Comparison of ENCODE assay signal across 29 cellular contexts in the genomic region with DNA sequence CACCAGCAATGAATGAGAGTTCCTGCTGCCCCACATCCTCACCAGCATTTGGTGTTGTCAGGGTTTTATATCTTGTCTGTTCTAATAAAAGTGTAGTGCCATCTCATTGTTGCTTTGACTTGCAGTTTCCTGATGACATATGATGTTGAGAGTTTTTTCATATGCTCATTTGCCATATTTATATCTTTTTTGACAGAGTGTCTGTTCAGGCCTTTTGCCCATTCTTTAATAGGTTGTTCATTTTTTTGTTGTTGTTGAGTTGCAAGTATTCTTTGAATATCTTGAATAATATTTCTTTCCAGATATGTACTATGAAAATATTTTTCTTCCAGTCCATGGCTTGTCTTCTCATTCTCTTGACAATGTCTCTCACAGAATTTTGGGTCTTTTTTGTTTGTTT.
DNase-seq lines count a peak whose midpoint lies in the region; ATAC-seq and TF ChIP-seq lines count a peak whose summit lies in the region.
"Had no signal": no experiment of that assay in that cellular context is flagged by ENCODE, and none has a peak within 500 bp of the region (broad histone marks: within the 10 kb centered on the region; RNA-seq: fewer than 3 reads in every experiment).

No MANE protein-coding gene starts in this region.

- ATAC-seq in HG02798 (IDR thresholded peaks at IDR 0.05; ENCODE audit: poor library complexity, unreplicated experiment) = no peak
- ATAC-seq: A549; CD8-positive, alpha-beta T cell had no signal

- H3K27ac ChIP-seq in HEK293 (ENCODE audit: extremely low read depth, low read depth, low read length) = no peak overlapping the region
- H3K27ac ChIP-seq in MM.1S (ENCODE audit: low read length) = no peak overlapping the region
- H3K27ac ChIP-seq: 22Rv1; BLaER1; BLaER1 treated with 17β-estradiol and CSF1 and Interleukin-3, amounts not matched to agents 10 nM and 100 nM; C4-2B had no signal

- CTCF ChIA-PET in HEK293 (lab: Yijun Ruan, JAX) = no interaction called here

- H3K79me2 ChIP-seq in MM.1S (ENCODE audit: low read length) = no peaks in the 10 kb centered on the region

- peaks cover 10% of the 10 kb centered on the region for H3F3A ChIP-seq in MM.1S (ENCODE audit: insufficient read depth, low read length)

- H3K4me2 ChIP-seq in MM.1S (ENCODE audit: low read depth, low read length) = 0 out of 2 replicates have a peak overlapping the region, but pooled peaks have one; percentile 29
- H3K4me2 ChIP-seq: A549; BLaER1; BLaER1 treated with 17β-estradiol and CSF1 and Interleukin-3, amounts not matched to agents 10 nM and 100 nM had no signal

- no peaks in the 10 kb centered on the region for H3K36me3 ChIP-seq in HEK293 (ENCODE audit: control insufficient read depth in 2 of 2, insufficient read depth in 1 of 2, low read length in 2 of 2)
- no peaks in the 10 kb centered on the region for H3K36me3 ChIP-seq in MM.1S (replicated peaks; ENCODE audit: insufficient read depth, low read length)
- H3K36me3 ChIP-seq: BE2C; BLaER1; BLaER1 treated with 17β-estradiol and CSF1 and Interleukin-3, amounts not matched to agents 10 nM and 100 nM had no signal

- H3K9me3 ChIP-seq in HEK293 (ENCODE audit: control insufficient read depth, insufficient read depth, low read depth, low read length) = no peaks in the 10 kb centered on the region; the same call in 1 of the 2 replicates
- no peaks in the 10 kb centered on the region for H3K9me3 ChIP-seq in MM.1S (replicated peaks; ENCODE audit: insufficient read depth, low read length)
- H3K9me3 ChIP-seq: BE2C had no signal

- H2AFZ ChIP-seq in MM.1S (ENCODE audit: low read length) = no peak overlapping the region

- no peaks in the 10 kb centered on the region for H4K20me1 ChIP-seq in MM.1S (ENCODE audit: insufficient read depth, low read length)
- H4K20me1 ChIP-seq: BLaER1; BLaER1 treated with 17β-estradiol and CSF1 and Interleukin-3, amounts not matched to agents 10 nM and 100 nM had no signal

- no peak for DNase-seq in MM.1S
- DNase-seq in retina = no peak
- DNase-seq: 8988T; ACHN; AML-193; BE2C; C1 segment of cervical spinal cord; Caco-2; Calu3; CD4-positive, alpha-beta memory T cell; CD4-positive, alpha-beta T cell; CD4-positive, CD25-positive, alpha-beta regulatory T cell; CD8-positive, alpha-beta memory T cell; CD8-positive, alpha-beta T cell; COR-L47; DMS 273 treated with DMSO at 0.1 percent for 48 hours; DMS153; DMS53; DMS79; DMS79 treated with DMSO at 0.1 percent for 48 hours; DND-41; EL had no signal

- no peak overlapping the region for H3K9ac ChIP-seq in MM.1S (ENCODE audit: low read length)
- H3K9ac ChIP-seq: BLaER1; BLaER1 treated with 17β-estradiol and CSF1 and Interleukin-3, amounts not matched to agents 10 nM and 100 nM had no signal

- H3K27me3 ChIP-seq in MM.1S (replicated peaks; ENCODE audit: insufficient read depth, low read length) = no peaks in the 10 kb centered on the region
- H3K27me3 ChIP-seq: BE2C; BLaER1; BLaER1 treated with 17β-estradiol and CSF1 and Interleukin-3, amounts not matched to agents 10 nM and 100 nM had no signal

- POLR2A ChIA-PET in HEK293 (lab: Yijun Ruan, JAX) = no interaction called here

- TF ChIP-seq CTCF in HEK293 (tag by site-specific recombination; IDR thresholded peaks at IDR 0.05) (no peak), MM.1S (IDR thresholded peaks at IDR 0.05; ENCODE audit: low read length) (no peak)

- H3K4me3 ChIP-seq in HEK293 (ENCODE audit: low read depth, low read length) = no peak overlapping the region
- H3K4me3 ChIP-seq in MM.1S (ENCODE audit: low read length) = no peak overlapping the region
- H3K4me3 ChIP-seq: A549; BLaER1; BLaER1 treated with 17β-estradiol and CSF1 and Interleukin-3, amounts not matched to agents 10 nM and 100 nM had no signal

- no peaks in the 10 kb centered on the region for H3K9me2 ChIP-seq in MM.1S (replicated peaks; ENCODE audit: insufficient read depth, low read length)

- peaks cover 6% of the 10 kb centered on the region for H3K4me1 ChIP-seq in HEK293 (ENCODE audit: control insufficient read depth, insufficient read depth, low read length)
- H3K4me1 ChIP-seq in MM.1S (ENCODE audit: low read length) = peaks cover 22% of the 10 kb centered on the region
- H3K4me1 ChIP-seq: BE2C; BLaER1; BLaER1 treated with 17β-estradiol and CSF1 and Interleukin-3, amounts not matched to agents 10 nM and 100 nM had no signal

TF ChIP-seq in HEK293, 187 proteins besides CTCF, POLR2A, EP300 and RAD21:
- TF ChIP-seq ZNF596 (tag by site-specific recombination; IDR thresholded peaks at IDR 0.05) = no peak
- TF ChIP-seq SETDB1 (IDR thresholded peaks at IDR 0.05; ENCODE audit: insufficient read length, low read length) = peak; percentile 17
